In genomic region chr18:35376742-35377695, GRCh38 we compare ENCODE assay signal across 8 cellular contexts. TPM values are rescaled to one million over a fixed set of nuclear protein-coding genes. Genes with fewer than 3 reads are reported as not detected.
DNase-seq lines count a peak whose midpoint lies in the region; TF ChIP-seq lines count a peak whose summit lies in the region.

ZNF396 (minus strand) TSS chr18:35377337; CDS start chr18:35374292, 3,045 bp downstream.

- TF ChIP-seq CTCF in MM.1S (IDR thresholded peaks at IDR 0.05; ENCODE audit: low read length): no peak
- TF ChIP-seq CTCF in right atrium auricular region (IDR thresholded peaks at IDR 0.05): no peak
- TF ChIP-seq CTCF in prostate gland (IDR thresholded peaks at IDR 0.05): no peak

- DNase-seq in EL: peak; percentile 69
- DNase-seq in HAP-1 (ENCODE audit: low spot score in 2 of 2): peak; percentile 44 to 85
- peak; percentile 60 for DNase-seq in MM.1S
- DNase-seq in T follicular helper cell (ENCODE audit: low read depth): peak; percentile 47
- DNase-seq in adipocyte (ENCODE audit: low read depth): peak; percentile 91
- DNase-seq in right atrium auricular region (ENCODE audit: low spot score): peak; percentile 88
- peak; percentile 70 for DNase-seq in prostate gland (ENCODE audit: low spot score)

- peak within 1 kb of the TSS; percentile 64 for H3K4me3 ChIP-seq in HAP-1
- H3K4me3 ChIP-seq in MM.1S (ENCODE audit: low read length): peak within 1 kb of the TSS; percentile 81
- peak within 1 kb of the TSS; percentile 84 for H3K4me3 ChIP-seq in adipocyte (ENCODE audit: low read length)
- peak within 1 kb of the TSS; percentile 64 to 94 for H3K4me3 ChIP-seq in right atrium auricular region
- peak within 1 kb of the TSS; percentile 84 to 95 for H3K4me3 ChIP-seq in prostate gland
- peak within 1 kb of the TSS; percentile 89 for H3K4me3 ChIP-seq in urinary bladder (ENCODE audit: low read depth, low read length)

- peak within 1 kb of the TSS; percentile 96 for H2AFZ ChIP-seq in MM.1S (ENCODE audit: low read length)

- in situ Hi-C loops in HAP-1 (cut with MboI; ENCODE audit: low sequenced_read_pairs): no loop called here

- no peaks in the 10 kb centered on the region for H3K79me2 ChIP-seq in MM.1S (ENCODE audit: low read length)

- intact Hi-C loops in prostate gland (cut with DNase I): no loop called here

- no peaks in the 10 kb centered on the region for H3K4me1 ChIP-seq in HAP-1
- no peaks in the 10 kb centered on the region for H3K4me1 ChIP-seq in MM.1S (ENCODE audit: low read length)
- peaks cover 13% of the 10 kb centered on the region for H3K4me1 ChIP-seq in adipocyte (ENCODE audit: control insufficient read depth, insufficient read depth, low read length)
- H3K4me1 ChIP-seq in right atrium auricular region: peaks cover 0 to 16% of the 10 kb centered on the region in 2 donors
- no peaks in the 10 kb centered on the region for H3K4me1 ChIP-seq in prostate gland (replicated peaks)
- no peaks in the 10 kb centered on the region for H3K4me1 ChIP-seq in urinary bladder (ENCODE audit: insufficient read depth)

- H3K4me2 ChIP-seq in MM.1S (ENCODE audit: low read depth, low read length): peak within 1 kb of the TSS; percentile 86

- no peak within 1 kb of the TSS for H3K27ac ChIP-seq in MM.1S (ENCODE audit: low read length)
- peak within 1 kb of the TSS in 1 of 2 donors; percentile 81 for H3K27ac ChIP-seq in right atrium auricular region
- H3K27ac ChIP-seq in prostate gland: peak within 1 kb of the TSS; percentile 64 to 80
- H3K27ac ChIP-seq in urinary bladder (ENCODE audit: low read depth): no peak within 1 kb of the TSS

- H3K27me3 ChIP-seq in HAP-1 (ENCODE audit: low read depth) (peaks cover 3% of the 10 kb centered on the region; the same call in 1 of the 2 replicates), MM.1S (replicated peaks; ENCODE audit: insufficient read depth, low read length) (no peaks in the 10 kb centered on the region), adipocyte (replicated peaks; ENCODE audit: control insufficient read depth, insufficient read depth, low read length) (peaks cover 4% of the 10 kb centered on the region), right atrium auricular region (no peaks in the 10 kb centered on the region), prostate gland (replicated peaks; ENCODE audit: insufficient read depth) (no peaks in the 10 kb centered on the region)

- no peaks in the 10 kb centered on the region for H3F3A ChIP-seq in MM.1S (ENCODE audit: insufficient read depth, low read length)

- no peaks in the 10 kb centered on the region; the same call in 1 of the 2 replicates for H3K9me3 ChIP-seq in HAP-1
- no peaks in the 10 kb centered on the region for H3K9me3 ChIP-seq in MM.1S (replicated peaks; ENCODE audit: insufficient read depth, low read length)
- H3K9me3 ChIP-seq in adipocyte (ENCODE audit: control insufficient read depth, low read length): peaks cover under 1% of the 10 kb centered on the region
- H3K9me3 ChIP-seq in right atrium auricular region: peaks cover 0 to 1% of the 10 kb centered on the region in 2 donors
- no peaks in the 10 kb centered on the region for H3K9me3 ChIP-seq in prostate gland

- no peaks in the 10 kb centered on the region for H3K9me2 ChIP-seq in MM.1S (replicated peaks; ENCODE audit: insufficient read depth, low read length)

- H3K9ac ChIP-seq in MM.1S (ENCODE audit: low read length): peak within 1 kb of the TSS; percentile 44; the same call in 1 of the 2 replicates
- peak within 1 kb of the TSS; percentile 76 for H3K9ac ChIP-seq in adipocyte (ENCODE audit: low read length)

- no peak for TF ChIP-seq POLR2A in prostate gland (IDR thresholded peaks at IDR 0.05)

- H3K36me3 ChIP-seq in HAP-1 (replicated peaks): no peaks in the 10 kb centered on the region
- no peaks in the 10 kb centered on the region for H3K36me3 ChIP-seq in MM.1S (replicated peaks; ENCODE audit: insufficient read depth, low read length)
- no peaks in the 10 kb centered on the region for H3K36me3 ChIP-seq in adipocyte (ENCODE audit: control insufficient read depth, insufficient read depth, low read length, severe bottlenecking)
- no peaks in the 10 kb centered on the region for H3K36me3 ChIP-seq in right atrium auricular region
- no peaks in the 10 kb centered on the region for H3K36me3 ChIP-seq in prostate gland
- no peaks in the 10 kb centered on the region for H3K36me3 ChIP-seq in urinary bladder (ENCODE audit: insufficient read depth)

- 7% methylated on average over 29 of the region's 78 CpGs for WGBS in prostate gland
- WGBS in urinary bladder: 3% methylated on average over 78 of the region's 78 CpGs

- no peaks in the 10 kb centered on the region for H4K20me1 ChIP-seq in MM.1S (ENCODE audit: insufficient read depth, low read length)

RNA-seq across cellular contexts. Expression of gene ZNF396, which starts in this region (rescaled TPM):
- total RNA-seq in right atrium auricular region: under 1 TPM; 0.30 to 0.94 TPM
- 1 to 10 TPM; 1.6 to 3.9 TPM for total RNA-seq in prostate gland
- 4.0 TPM for total RNA-seq in urinary bladder
- polyA plus RNA-seq in urinary bladder: 1.3 TPM

Comparison
In these comparisons a context has a peak if more than half of its experiments do, and no peak if none do; other contexts are left out.
1. Peak in DNase-seq and H3K4me3 ChIP-seq in right atrium auricular region; RNA of the gene not detected or under 1 TPM.
2. H3K27ac ChIP-seq: peak in prostate gland (2 of 2); none in MM.1S (single experiment) and urinary bladder (single experiment).
3. Peak in every context shown above with its lines, with median percentiles within 50 percentile points of each other: DNase-seq and H3K4me3 ChIP-seq.